24 cellular contexts compared by ENCODE assay signal in the genomic region with DNA sequence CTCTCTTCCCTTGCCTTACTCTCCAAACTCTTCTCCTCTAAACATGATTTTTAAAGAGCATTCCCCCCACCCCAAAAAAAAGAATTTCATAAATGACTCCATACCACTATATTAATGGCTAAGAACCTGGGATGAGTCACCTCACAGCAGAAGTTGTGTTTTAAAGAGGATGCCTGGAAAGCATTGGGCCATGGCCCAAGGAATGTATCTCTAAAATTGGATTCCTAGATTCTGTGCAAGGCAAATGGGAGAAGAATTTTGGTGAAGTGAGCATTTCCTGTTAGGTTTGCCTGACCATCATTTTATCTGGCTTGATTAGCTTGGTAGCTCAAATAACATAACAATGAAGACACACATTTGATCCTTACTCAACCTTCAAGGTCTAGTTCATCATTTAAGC.
DNase-seq lines count a peak whose midpoint lies in the region; ATAC-seq, FAIRE-seq and TF ChIP-seq lines count a peak whose summit lies in the region.
"Had no signal": no experiment of that assay in that cellular context is flagged by ENCODE, and none has a peak within 500 bp of the region (broad histone marks: within the 10 kb centered on the region; RNA-seq: fewer than 3 reads in every experiment).

No MANE protein-coding gene starts in this region.

- H3K4me2 ChIP-seq in HepG2 (ENCODE audit: low read depth, low read length), result no peak overlapping the region

- intact Hi-C loops in gastrocnemius medialis (cut with DNase I; ENCODE audit: low total_unique reads), result loop anchor here (5.0 kb wide), 3 partner anchors 61 to 351 kb away; a partner anchor contains a TSS
- intact Hi-C loops in HepG2 (cut with micrococcal nuclease; ENCODE audit: unreplicated experiment), result no loop called here
- intact Hi-C loops in lower lobe of right lung (cut with DNase I), result no loop called here
- intact Hi-C loops in Calu3 (cut with micrococcal nuclease; ENCODE audit: unreplicated experiment), result no loop called here

- H3K4me3 Mint-ChIP-seq in Calu3 (ENCODE audit: low read depth, unreplicated experiment), result no peak overlapping the region
- H3K4me3 Mint-ChIP-seq: activated naive CD8-positive, alpha-beta T cell treated with anti-CD3 and anti-CD28 coated beads for 36 hours; activated T-helper 1 cell treated with anti-CD3 and anti-CD28 coated beads, Interleukin-12 subunit alpha, Interleukin-12 subunit beta, Interleukin-2, Interleukin-4 antibody, amounts not matched to agents 30 ng/mL and 10 ng/mL and 1 ng/mL, durations not matched to agents 14 hours and 24 hours and 36 hours; CD4-positive, CD25-positive, alpha-beta regulatory T cell; neural crest cell had no signal

- H3K36me3 ChIP-seq in gastrocnemius medialis (no peaks in the 10 kb centered on the region), HepG2 (replicated peaks in 1 of 2; ENCODE audit: control insufficient read depth in 1 of 2, insufficient read depth in 2 of 2, low read length in 2 of 2) (no peaks in the 10 kb centered on the region), lower lobe of right lung (no peaks in the 10 kb centered on the region)
- H3K36me3 ChIP-seq: esophagus squamous epithelium, prostate gland, spleen had no signal

- H2AFZ ChIP-seq in HepG2 (ENCODE audit: low read length), result no peak overlapping the region

- H3K27me3 Mint-ChIP-seq in Calu3 (ENCODE audit: unreplicated experiment), result no peaks in the 10 kb centered on the region
- H3K27me3 Mint-ChIP-seq: CD4-positive, CD25-positive, alpha-beta regulatory T cell had no signal

- in situ Hi-C loops in gastrocnemius medialis (cut with MboI; ENCODE audit: low sequenced_read_pairs in 4 of 4) (no loop called here), HepG2 (cut with HindIII; ENCODE audit: extremely low pct_ligation_motif_present, low pct_unique_long_range_greater_than_20kb) (no loop called here)

- TF ChIP-seq EP300 in HepG2 (IDR thresholded peaks at IDR 0.05; ENCODE audit: low read depth in 2 of 2, low read length in 2 of 2) (no peak), HepG2 (CRISPR knock-in tag; IDR thresholded peaks at IDR 0.05; ENCODE audit: borderline replicate concordance) (no peak)

- H3K4me3 ChIP-seq in fibroblast of mammary gland (ENCODE audit: control insufficient read depth, low read depth, low read length) (no peak overlapping the region), gastrocnemius medialis (no peak overlapping the region), HepG2 (replicated peaks in 1 of 3; ENCODE audit: insufficient read depth in 1 of 3, low read depth in 2 of 3, low read length in 3 of 3) (no peak overlapping the region), lower lobe of right lung (no peak overlapping the region)
- H3K4me3 ChIP-seq: esophagus squamous epithelium, prostate gland, spleen had no signal

- H3K9me3 ChIP-seq in gastrocnemius medialis (no peaks in the 10 kb centered on the region), HepG2 (ENCODE audit: low read length) (no peaks in the 10 kb centered on the region), lower lobe of right lung (no peaks in the 10 kb centered on the region)
- H3K9me3 ChIP-seq: esophagus squamous epithelium, prostate gland, spleen had no signal

- H3K27ac ChIP-seq in gastrocnemius medialis (peak overlapping the region; percentile 82 to 88 (median 86)), HepG2 (ENCODE audit: extremely low read length, insufficient read depth, low read length) (no peak overlapping the region), lower lobe of right lung (no peak overlapping the region)
- H3K27ac ChIP-seq: esophagus squamous epithelium, prostate gland, spleen had no signal

- no peak for TF ChIP-seq POLR2A in gastrocnemius medialis (IDR thresholded peaks at IDR 0.05)
- TF ChIP-seq POLR2A in HepG2 (IDR thresholded peaks at IDR 0.05; ENCODE audit: insufficient read depth in 1 of 2, low read depth in 2 of 2, low read length in 2 of 2), result no peak

- FAIRE-seq in HepG2 (lab: Jason Lieb, UNC), result no peak
- FAIRE-seq: GM19239 had no signal

- TF ChIP-seq RAD21 in HepG2 (CRISPR knock-in tag; IDR thresholded peaks at IDR 0.05), result no peak

- peaks cover 51 to 73% of the 10 kb centered on the region in 2 donors for H3K4me1 ChIP-seq in gastrocnemius medialis
- H3K4me1 ChIP-seq in HepG2 (ENCODE audit: insufficient read depth, low read length), result no peaks in the 10 kb centered on the region
- no peaks in the 10 kb centered on the region for H3K4me1 ChIP-seq in lower lobe of right lung
- H3K4me1 ChIP-seq: esophagus squamous epithelium, prostate gland, spleen had no signal

- H3K79me2 ChIP-seq in HepG2 (ENCODE audit: insufficient read depth, low read length), result no peaks in the 10 kb centered on the region

- H3K9me3 Mint-ChIP-seq in Calu3 (ENCODE audit: low read depth, unreplicated experiment), result no peaks in the 10 kb centered on the region
- H3K9me3 Mint-ChIP-seq: activated naive CD8-positive, alpha-beta T cell treated with anti-CD3 and anti-CD28 coated beads for 36 hours; activated T-helper 1 cell treated with anti-CD3 and anti-CD28 coated beads, Interleukin-12 subunit alpha, Interleukin-12 subunit beta, Interleukin-2, Interleukin-4 antibody, amounts not matched to agents 30 ng/mL and 10 ng/mL and 1 ng/mL, durations not matched to agents 14 hours and 24 hours and 36 hours; CD4-positive, CD25-positive, alpha-beta regulatory T cell; neural crest cell had no signal

- CTCF ChIA-PET in HepG2 (lab: Yijun Ruan, JAX; ENCODE audit: low intra/inter-chr PET ratio, low total read pairs), result no interaction called here
- CTCF ChIA-PET in Calu3 (lab: Charles Lee), result no interaction called here

- ATAC-seq in gastrocnemius medialis (no peak), GM18909 (IDR thresholded peaks at IDR 0.05; ENCODE audit: poor library complexity, unreplicated experiment) (no peak), HepG2 (no peak), lower lobe of right lung (no peak)

- POLR2A ChIA-PET in HepG2 (lab: Yijun Ruan, JAX), result no interaction called here

- H3K27me3 ChIP-seq in gastrocnemius medialis (no peaks in the 10 kb centered on the region), HepG2 (ENCODE audit: control insufficient read depth in 1 of 2, insufficient read depth in 2 of 2, low read length in 2 of 2) (no peaks in the 10 kb centered on the region), lower lobe of right lung (ENCODE audit: low read depth) (no peaks in the 10 kb centered on the region)
- H3K27me3 ChIP-seq: esophagus squamous epithelium, spleen had no signal

- no peaks in the 10 kb centered on the region for H3K4me1 Mint-ChIP-seq in Calu3 (ENCODE audit: low read depth, unreplicated experiment)
- H3K4me1 Mint-ChIP-seq: activated naive CD8-positive, alpha-beta T cell treated with anti-CD3 and anti-CD28 coated beads for 36 hours; CD4-positive, CD25-positive, alpha-beta regulatory T cell; neural crest cell had no signal

- no peaks in the 10 kb centered on the region for H3K36me3 Mint-ChIP-seq in Calu3 (ENCODE audit: insufficient read depth, unreplicated experiment)
- H3K36me3 Mint-ChIP-seq: activated naive CD8-positive, alpha-beta T cell treated with anti-CD3 and anti-CD28 coated beads for 36 hours; CD4-positive, CD25-positive, alpha-beta regulatory T cell had no signal

- TF ChIP-seq CTCF in fibroblast of mammary gland (conservative IDR thresholded peaks at IDR 0.05; ENCODE audit: control insufficient read depth, insufficient read depth, low read depth, low read length) (no peak), gastrocnemius medialis (IDR thresholded peaks at IDR 0.05 in 4 of 5, conservative IDR thresholded peaks at IDR 0.05 in 1 of 5) (no peak), HepG2 (CRISPR knock-in tag; IDR thresholded peaks at IDR 0.05) (no peak), lower lobe of right lung (IDR thresholded peaks at IDR 0.05) (no peak), Calu3 (IDR thresholded peaks at IDR 0.05; ENCODE audit: unreplicated experiment) (no peak)

- H3K9ac ChIP-seq in HepG2 (ENCODE audit: insufficient read depth, low read depth, low read length), result no peak overlapping the region

- DNase-seq in EH (ENCODE audit: low read depth) (peak; percentile 85), NCI-H226 (peak; percentile 79), fibroblast of mammary gland (ENCODE audit: low read depth) (peak; percentile 69), gastrocnemius medialis (no peak), HepG2 (ENCODE audit: low spot score) (no peak), lower lobe of right lung (no peak), Calu3 (no peak)
- DNase-seq: activated CD4-positive, alpha-beta T cell treated with anti-CD3 and anti-CD28 coated beads for 1 hour; activated naive CD8-positive, alpha-beta T cell treated with anti-CD3 and anti-CD28 coated beads for 36 hours; CD4-positive, CD25-positive, alpha-beta regulatory T cell; central memory CD4-positive, alpha-beta T cell; DMS79 treated with DMSO at 0.1 percent for 48 hours; effector CD4-positive, alpha-beta T cell; esophagus squamous epithelium; NCI-H1436 treated with DMSO at 0.1 percent for 48 hours; NCI-H2171 treated with DMSO at 0.1 percent for 48 hours; NCI-H774; spleen; T-helper 9 cell had no signal

- H4K20me1 ChIP-seq in HepG2 (ENCODE audit: insufficient read depth, low read length), result no peaks in the 10 kb centered on the region

- BruUV-seq in HepG2 (replicated peaks; lab: Mats Ljungman, UMichigan) (no TSS peak), Calu3 (replicated peaks; lab: Mats Ljungman, UMichigan) (no TSS peak)

- no peak overlapping the region for H3K27ac Mint-ChIP-seq in Calu3 (ENCODE audit: unreplicated experiment)
- H3K27ac Mint-ChIP-seq: activated naive CD8-positive, alpha-beta T cell treated with anti-CD3 and anti-CD28 coated beads for 36 hours; activated T-helper 1 cell treated with anti-CD3 and anti-CD28 coated beads, Interleukin-12 subunit alpha, Interleukin-12 subunit beta, Interleukin-2, Interleukin-4 antibody, amounts not matched to agents 30 ng/mL and 10 ng/mL and 1 ng/mL, durations not matched to agents 14 hours and 24 hours and 36 hours; CD4-positive, CD25-positive, alpha-beta regulatory T cell had no signal

TF ChIP-seq in HepG2, 621 proteins besides CTCF, POLR2A, EP300 and RAD21 (continues in another document):
- TF ChIP-seq ZNF616 (CRISPR knock-in tag; IDR thresholded peaks at IDR 0.05; ENCODE audit: low read depth), result no peak

Comparison
In these comparisons a context has a peak if more than half of its experiments do, and no peak if none do; other contexts are left out.
1. DNase-seq: peak in EH (single experiment), NCI-H226 (single experiment) and fibroblast of mammary gland (single experiment); none in gastrocnemius medialis (0 of 2), HepG2 (single experiment), lower lobe of right lung (single experiment) and Calu3 (single experiment).
2. H3K27ac ChIP-seq: peak in gastrocnemius medialis (4 of 4); none in HepG2 (single experiment) and lower lobe of right lung (single experiment).